In genomic region chr18:2656237-2657042, GRCh38 we compare ENCODE assay signal across 8 cellular contexts. TPM values are rescaled to one million over a fixed set of nuclear protein-coding genes. Genes with fewer than 3 reads are reported as not detected.
DNase-seq lines count a peak whose midpoint lies in the region; ATAC-seq and TF ChIP-seq lines count a peak whose summit lies in the region.

No MANE protein-coding gene starts in this region.

- DNase-seq in DMS 273 (lab: John Stamatoyannopoulos, UW; ENCODE audit: unreplicated experiment) (peak; percentile 69), DMS 273 treated with DMSO at 0.1 percent for 48 hours (lab: John Stamatoyannopoulos, UW) (no peak), NOMO-1 treated with DMSO at 0.1 percent for 48 hours (lab: John Stamatoyannopoulos, UW; ENCODE audit: unreplicated experiment) (peak; percentile 42), fibroblast of gingiva (ENCODE audit: low read depth) (peak; percentile 30), tibial artery (peak; percentile 47 to 87)
- peak; percentile 28 to 31 for DNase-seq in activated T-helper 1 cell treated with anti-CD3 and anti-CD28 coated beads, Interleukin-2, amount 50 U/mL, for 16 hours (ENCODE audit: low read depth in 1 of 2, low spot score in 1 of 2)
- peak; percentile 26 to 70 (median 54) for DNase-seq in naive thymus-derived CD8-positive, alpha-beta T cell

- no peaks in the 10 kb centered on the region for H3K27me3 ChIP-seq in tibial artery

- peak overlapping the region; percentile 88 to 99 (median 97) for H3K27ac Mint-ChIP-seq in naive thymus-derived CD8-positive, alpha-beta T cell

- peak overlapping the region; percentile 83 to 94 for H3K4me3 ChIP-seq in tibial artery

- H3K27me3 Mint-ChIP-seq in naive thymus-derived CD8-positive, alpha-beta T cell = no peaks in the 10 kb centered on the region

- peak; percentile 11 for ATAC-seq in HG02852 (IDR thresholded peaks at IDR 0.05; ENCODE audit: unreplicated experiment)
- ATAC-seq in naive thymus-derived CD8-positive, alpha-beta T cell = peak; percentile 18 to 41

- H3K4me3 Mint-ChIP-seq in naive thymus-derived CD8-positive, alpha-beta T cell = peak overlapping the region; percentile 89 to 99 (median 95)

- peaks cover 0 to 31% (median 13%) of the 10 kb centered on the region in 4 donors for H3K4me1 ChIP-seq in tibial artery

- peak overlapping the region; percentile 96 to 98 for H3K27ac ChIP-seq in tibial artery

- peaks cover 12 to 64% (median 43%) of the 10 kb centered on the region in 4 donors for H3K4me1 Mint-ChIP-seq in naive thymus-derived CD8-positive, alpha-beta T cell

- POLR2A ChIA-PET in naive thymus-derived CD8-positive, alpha-beta T cell (lab: Charles Lee) = interaction anchor here (0.5 to 12.0 kb wide), 39 partner anchors 10 to 1826 kb away, joined by 3 to 511 read pairs (median 6); partner anchors contain the start of genes METTL4, MYL12A and NDC80

- peaks cover 9 to 18% (median 11%) of the 10 kb centered on the region in 3 donors for H3K36me3 Mint-ChIP-seq in naive thymus-derived CD8-positive, alpha-beta T cell

- TF ChIP-seq CTCF in tibial artery (IDR thresholded peaks at IDR 0.05) = no peak

- peaks cover 0 to 3% (median 0%) of the 10 kb centered on the region in 9 donors for H3K9me3 Mint-ChIP-seq in naive thymus-derived CD8-positive, alpha-beta T cell

- no peaks in the 10 kb centered on the region for H3K36me3 ChIP-seq in tibial artery

- no peaks in the 10 kb centered on the region for H3K9me3 ChIP-seq in tibial artery

- intact Hi-C loops in tibial artery (cut with DNase I; ENCODE audit: low total_unique reads) = no loop called here

RNA-seq across cellular contexts. Expression of gene SMCHD1, which starts 0.9 kb away (rescaled TPM):
- total RNA-seq in naive thymus-derived CD8-positive, alpha-beta T cell = 100 to 1,000 TPM; 208 to 215 TPM
- polyA plus RNA-seq in naive thymus-derived CD8-positive, alpha-beta T cell = 10 to 100 TPM; 27.7 to 33.7 (median 29.4) TPM
